ENCODE assay signal across 29 cellular contexts in genomic region chr2:132849118-132849517, GRCh38.
DNase-seq lines count a peak whose midpoint lies in the region; ATAC-seq, FAIRE-seq and TF ChIP-seq lines count a peak whose summit lies in the region.
"Had no signal": no experiment of that assay in that cellular context is flagged by ENCODE, and none has a peak within 500 bp of the region (broad histone marks: within the 10 kb centered on the region; RNA-seq: fewer than 3 reads in every experiment).

No MANE protein-coding gene starts in this region.

- H2AFZ ChIP-seq in GM23248: no peak overlapping the region
- no peak overlapping the region for H2AFZ ChIP-seq in astrocyte (ENCODE audit: low read depth, low read length)

- no peaks in the 10 kb centered on the region for H4K20me1 ChIP-seq in GM23248 (ENCODE audit: insufficient read depth)
- H4K20me1 ChIP-seq in astrocyte (ENCODE audit: insufficient read depth, low read length): no peaks in the 10 kb centered on the region

- H3K27ac ChIP-seq in GM23248: no peak overlapping the region
- H3K27ac ChIP-seq in astrocyte (ENCODE audit: low read depth, low read length): peak overlapping the region; percentile 22
- H3K27ac ChIP-seq in mesodermal cell (ENCODE audit: low read depth, low read length, severe bottlenecking): peak overlapping the region; percentile 43
- H3K27ac ChIP-seq: A549, ascending aorta, SJSA1, tibial nerve had no signal

- H3K9ac ChIP-seq in GM23248: no peak overlapping the region
- H3K9ac ChIP-seq in astrocyte (ENCODE audit: low read length): peak overlapping the region; percentile 2

- no peak overlapping the region for H3K4me3 Mint-ChIP-seq in astrocyte (ENCODE audit: unreplicated experiment)
- H3K4me3 Mint-ChIP-seq: activated T-cell treated with anti-CD3 and anti-CD28 coated beads, Interleukin-2, amount 50 U/mL, for 72 hours; CD14-positive monocyte; T-helper 1 cell treated with Interleukin-12 subunit alpha and Interleukin-12 subunit beta and Interleukin-4 antibody, amounts not matched to agents 30 μg/mL and 1 μg/mL, for 36 hours had no signal

- H3K4me1 Mint-ChIP-seq in astrocyte (ENCODE audit: low read depth, unreplicated experiment): peaks cover 9% of the 10 kb centered on the region
- H3K4me1 Mint-ChIP-seq: CD14-positive monocyte had no signal

- no peaks in the 10 kb centered on the region for H3K9me2 ChIP-seq in GM23248 (ENCODE audit: insufficient read depth)

- H3K9me3 Mint-ChIP-seq in astrocyte (ENCODE audit: unreplicated experiment): no peaks in the 10 kb centered on the region
- H3K9me3 Mint-ChIP-seq: activated T-cell treated with anti-CD3 and anti-CD28 coated beads, Interleukin-2, amount 50 U/mL, for 72 hours; T-helper 1 cell treated with Interleukin-12 subunit alpha and Interleukin-12 subunit beta and Interleukin-4 antibody, amounts not matched to agents 30 μg/mL and 1 μg/mL, for 36 hours had no signal

- H3K27me3 ChIP-seq in GM23248 (replicated peaks; ENCODE audit: insufficient read depth): no peaks in the 10 kb centered on the region
- no peaks in the 10 kb centered on the region for H3K27me3 ChIP-seq in astrocyte (ENCODE audit: insufficient read depth, low read length)
- H3K27me3 ChIP-seq: ascending aorta, SJSA1, tibial nerve had no signal

- peak; percentile 66 for FAIRE-seq in astrocyte (lab: Jason Lieb, UNC)
- FAIRE-seq: A549, D721Med, G401.6 had no signal

- H3K79me2 ChIP-seq in GM23248 (ENCODE audit: insufficient read depth) (no peaks in the 10 kb centered on the region), astrocyte (ENCODE audit: insufficient read depth, low read length) (no peaks in the 10 kb centered on the region)

- H3K4me3 ChIP-seq in AG04449 (ENCODE audit: low read depth, low read length) (no peak overlapping the region), GM23248 (no peak overlapping the region), astrocyte (ENCODE audit: insufficient read depth, low read depth, low read length) (no peak overlapping the region), mesodermal cell (ENCODE audit: extremely low read depth, insufficient read depth, low read length, poor library complexity, severe bottlenecking) (no peak overlapping the region)
- H3K4me3 ChIP-seq: A549, ascending aorta, SJSA1, tibial nerve had no signal

- TF ChIP-seq CTCF in AG04449 (IDR thresholded peaks at IDR 0.05; ENCODE audit: insufficient read depth, low read length, missing control alignments) (no peak), astrocyte (IDR thresholded peaks at IDR 0.05; ENCODE audit: insufficient read depth, low read depth, low read length) (no peak)

- H3K36me3 ChIP-seq in GM23248 (ENCODE audit: low read depth) (no peaks in the 10 kb centered on the region), astrocyte (ENCODE audit: insufficient read depth, low read length) (no peaks in the 10 kb centered on the region), mesodermal cell (ENCODE audit: control insufficient read depth, insufficient read depth, low read length) (no peaks in the 10 kb centered on the region)
- H3K36me3 ChIP-seq: ascending aorta, SJSA1, tibial nerve had no signal

- WGBS in GM23248 (ENCODE audit: low coverage in 1 of 2, low lambda C conversion rate in 2 of 2, missing lambda C conversion rate in 2 of 2), 2 experiments: 64 to 75% methylated on average over 1 of the region's 1 CpG
- no CpG with 5 or more reads among the region's 1 CpG for WGBS in mesodermal cell (ENCODE audit: insufficient coverage in 2 of 2), 2 experiments

- ATAC-seq in GM18498 (IDR thresholded peaks at IDR 0.05; ENCODE audit: unreplicated experiment): no peak
- ATAC-seq: A549; activated T-cell treated with anti-CD3 and anti-CD28 coated beads, Interleukin-2, amount 50 U/mL, for 72 hours; stimulated activated naive CD8-positive, alpha-beta T cell treated with anti-CD3 and anti-CD28 coated beads, Interleukin-15, Interleukin-2, amounts not matched to agents 100 U/mL and 50 U/mL, for 24 hours had no signal

- no peaks in the 10 kb centered on the region for H3F3A ChIP-seq in GM23248 (ENCODE audit: insufficient read depth)

- H3K27ac Mint-ChIP-seq in astrocyte (ENCODE audit: unreplicated experiment): no peak overlapping the region
- H3K27ac Mint-ChIP-seq: activated T-cell treated with anti-CD3 and anti-CD28 coated beads, Interleukin-2, amount 50 U/mL, for 72 hours; CD14-positive monocyte; T-helper 1 cell treated with Interleukin-12 subunit alpha and Interleukin-12 subunit beta and Interleukin-4 antibody, amounts not matched to agents 30 μg/mL and 1 μg/mL, for 36 hours had no signal

- H3K36me3 Mint-ChIP-seq in astrocyte (ENCODE audit: low read depth, unreplicated experiment): no peaks in the 10 kb centered on the region
- H3K36me3 Mint-ChIP-seq: CD14-positive monocyte had no signal

- CTCF ChIA-PET in AG04449 (lab: Yijun Ruan, JAX): interaction anchor here (1.7 kb wide), 1 partner anchor 500 kb away, joined by 4 read pairs; no protein-coding TSS in a partner anchor

- H3K9me3 ChIP-seq in GM23248 (ENCODE audit: low read depth) (no peaks in the 10 kb centered on the region), astrocyte (ENCODE audit: insufficient read depth, low read depth, low read length) (no peaks in the 10 kb centered on the region), mesodermal cell (ENCODE audit: control insufficient read depth, low read length) (no peaks in the 10 kb centered on the region)
- H3K9me3 ChIP-seq: A549, ascending aorta, SJSA1, tibial nerve had no signal

- peaks cover 2% of the 10 kb centered on the region for H3K27me3 Mint-ChIP-seq in astrocyte (ENCODE audit: low read depth, unreplicated experiment)

- POLR2A ChIA-PET in AG04449 (lab: Yijun Ruan, JAX): no interaction called here

- DNase-seq in AG04449 (ENCODE audit: low read depth, low spot score) (peak; percentile 42), GM23248 (peak; percentile 51), astrocyte (ENCODE audit: low read depth) (peak; percentile 84), SIG-M5 (lab: John Stamatoyannopoulos, UW) (no peak), GOT3 (lab: John Stamatoyannopoulos, UW) (no peak)
- no peak for DNase-seq in central memory CD4-positive, alpha-beta T cell
- DNase-seq: activated CD4-positive, alpha-beta T cell treated with anti-CD3 and anti-CD28 coated beads for 4 hours; activated naive CD4-positive, alpha-beta T cell treated with anti-CD3 and anti-CD28 coated beads, Interleukin-2, amount 50 U/mL, for 16 hours; activated T-cell treated with anti-CD3 and anti-CD28 coated beads, Interleukin-2, amount 50 U/mL, for 72 hours; effector CD8-positive, alpha-beta T cell; erythroblast; NCI-H1092; NCI-H1930; NCI-H748 treated with DMSO at 0.1 percent for 48 hours; occipital lobe; retina; stimulated activated CD4-positive, alpha-beta T cell treated with anti-CD3 and anti-CD28 coated beads, Interleukin-12 subunit alpha, Interleukin-12 subunit beta, amount 100 ng/mL, for 4 hours; stimulated activated CD4-positive, alpha-beta T cell treated with anti-CD3 and anti-CD28 coated beads, Interleukin-4, amount 100 ng/mL, for 4 hours; stimulated activated naive CD8-positive, alpha-beta T cell treated with anti-CD3 and anti-CD28 coated beads, Interleukin-15, Interleukin-2, amounts not matched to agents 100 U/mL and 50 U/mL, for 24 hours had no signal

- H3K4me2 ChIP-seq in GM23248 (ENCODE audit: unreplicated experiment) (no peak overlapping the region), astrocyte (ENCODE audit: low read length) (no peak overlapping the region)
- H3K4me2 ChIP-seq: A549 had no signal

- in situ Hi-C loops in GM23248 (cut with MboI): no loop called here

- H3K4me1 ChIP-seq in GM23248 (ENCODE audit: insufficient read depth) (no peaks in the 10 kb centered on the region), astrocyte (ENCODE audit: insufficient read depth, low read length) (peaks cover 5% of the 10 kb centered on the region), mesodermal cell (ENCODE audit: control insufficient read depth, insufficient read depth, low read length, poor library complexity, severe bottlenecking) (peaks cover 13% of the 10 kb centered on the region)
- H3K4me1 ChIP-seq: A549, ascending aorta, SJSA1 had no signal

Comparison
In these comparisons a context has a peak if more than half of its experiments do, and no peak if none do; other contexts are left out.
1. DNase-seq: peak in AG04449 (single experiment), GM23248 (single experiment) and astrocyte (single experiment); none in SIG-M5 (single experiment), GOT3 (single experiment) and central memory CD4-positive, alpha-beta T cell (single experiment).